In genomic region chr2:124993809-124994208, GRCh38 we compare ENCODE assay signal across 1 cellular context.
TF ChIP-seq lines count a peak whose summit lies in the region.

No MANE protein-coding gene starts in this region.

TF ChIP-seq in H1, 55 proteins besides CTCF, POLR2A, EP300 and RAD21:
- TF ChIP-seq SP4 (IDR thresholded peaks at IDR 0.05; ENCODE audit: low read length) (no peak), SAP30 (IDR thresholded peaks at IDR 0.05; ENCODE audit: insufficient read depth, insufficient replicate concordance, low read length) (no peak), RFX5 (IDR thresholded peaks at IDR 0.05; ENCODE audit: borderline replicate concordance, low read depth, low read length) (no peak), CHD1 (IDR thresholded peaks at IDR 0.05; ENCODE audit: low read depth, low read length) (no peak), PHF8 (conservative IDR thresholded peaks at IDR 0.05; ENCODE audit: low read depth, low read length) (no peak), KDM5A (IDR thresholded peaks at IDR 0.05; ENCODE audit: low read length) (no peak), HDAC6 (IDR thresholded peaks at IDR 0.05; ENCODE audit: low read depth, low read length) (no peak), JUN (IDR thresholded peaks at IDR 0.05; ENCODE audit: low read depth, low read length) (no peak), SP1 (IDR thresholded peaks at IDR 0.05; ENCODE audit: low read depth, low read length) (no peak), BACH1 (IDR thresholded peaks at IDR 0.05; ENCODE audit: low read length) (no peak), YY1 (IDR thresholded peaks at IDR 0.05; ENCODE audit: low read depth, low read length) (no peak), ATF2 (IDR thresholded peaks at IDR 0.05; ENCODE audit: low read length) (no peak), RXRA (IDR thresholded peaks at IDR 0.05; ENCODE audit: insufficient read depth, low read depth, low read length) (no peak), TAF1 (IDR thresholded peaks at IDR 0.05; ENCODE audit: low read depth, low read length) (no peak), EGR1 (IDR thresholded peaks at IDR 0.05; ENCODE audit: borderline replicate concordance, low read depth, low read length) (no peak), MAFK (IDR thresholded peaks at IDR 0.05; ENCODE audit: low read depth, low read length) (no peak), TBP (IDR thresholded peaks at IDR 0.05; ENCODE audit: low read depth, low read length) (no peak), SIN3A (conservative IDR thresholded peaks at IDR 0.05 in 1 of 2, IDR thresholded peaks at IDR 0.05 in 1 of 2; ENCODE audit: low read depth in 1 of 2, low read length in 2 of 2) (no peak), HDAC2 (IDR thresholded peaks at IDR 0.05; ENCODE audit: borderline replicate concordance in 1 of 2, low read depth in 2 of 2, low read length in 2 of 2) (no peak), GABPA (IDR thresholded peaks at IDR 0.05; ENCODE audit: borderline replicate concordance, insufficient read depth, low read length) (no peak)
